Comparison of ENCODE assay signal across 25 cellular contexts in the genomic region with DNA sequence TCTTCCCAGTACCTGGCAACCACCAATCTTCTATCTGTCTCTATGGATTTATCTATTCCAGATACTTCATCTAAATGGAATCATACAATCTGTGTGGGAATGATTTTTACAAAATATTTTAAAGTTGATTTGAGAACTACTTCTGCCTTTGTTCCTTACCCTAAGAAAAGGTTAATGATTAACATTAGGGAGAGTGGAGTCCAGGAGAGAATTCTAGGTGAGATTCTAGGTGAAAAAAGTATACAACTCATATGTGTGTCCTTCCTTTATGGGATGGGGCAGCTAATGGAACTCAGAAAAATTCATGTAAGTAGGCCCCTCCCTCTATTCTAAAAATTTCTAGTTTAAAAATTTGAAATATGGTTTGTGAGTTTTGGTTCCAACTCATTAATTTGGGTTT.
"Had no signal": no experiment of that assay in that cellular context is flagged by ENCODE, and none has a peak within 500 bp of the region (broad histone marks: within the 10 kb centered on the region; RNA-seq: fewer than 3 reads in every experiment).

No MANE protein-coding gene starts in this region.

- H3K36me3 ChIP-seq: ovary had no signal

- H3K9me3 ChIP-seq: left ventricle myocardium inferior, ovary, tibial nerve, uterus had no signal

- H3K27ac ChIP-seq: left ventricle myocardium inferior, ovary, skin epidermis, tibial nerve, uterus had no signal

- H3K4me3 Mint-ChIP-seq: mesothelial cell of epicardium; naive B cell; natural killer cell; stimulated activated naive B cell treated with anti-CD40 and anti-IgM and Interleukin-4, amounts not matched to agents 10 μg/mL and 1 μg/mL and 100 μg/mL, for 72 hours; type B pancreatic cell had no signal

- H3K27me3 Mint-ChIP-seq: naive B cell; progenitor cell of endocrine pancreas; stimulated activated naive B cell treated with anti-CD40 and anti-IgM and Interleukin-4, amounts not matched to agents 10 μg/mL and 1 μg/mL and 100 μg/mL, for 72 hours; type B pancreatic cell had no signal

- ATAC-seq: left colon; natural killer cell; right cardiac atrium; sciatic nerve; stimulated activated naive B cell treated with anti-CD40 and anti-IgM and Interleukin-4, amounts not matched to agents 10 μg/mL and 1 μg/mL and 100 μg/mL, for 72 hours; stimulated activated naive CD8-positive, alpha-beta T cell treated with anti-CD3 and anti-CD28 coated beads, Interleukin-15, Interleukin-2, amounts not matched to agents 100 U/mL and 50 U/mL, for 24 hours had no signal

- DNase-seq: hippocampal formation; kidney; left colon; left ventricle myocardium inferior; mesendoderm; naive B cell; natural killer cell; ovary; retina; right cardiac atrium; stimulated activated CD4-positive, alpha-beta T cell treated with anti-CD3 and anti-CD28 coated beads, Interleukin-12 subunit alpha, Interleukin-12 subunit beta, amount 100 ng/mL, for 4 hours; stimulated activated CD4-positive, alpha-beta T cell treated with anti-CD3 and anti-CD28 coated beads, Interleukin-15, amount 100 ng/mL, for 24 hours; stimulated activated CD4-positive, alpha-beta T cell treated with anti-CD3 and anti-CD28 coated beads, Interleukin-2, amount 100 ng/mL, for 24 hours; stimulated activated CD4-positive, alpha-beta T cell treated with anti-CD3 and anti-CD28 coated beads, Interleukin-4, amount 100 ng/mL, for 1 hour; stimulated activated naive B cell treated with anti-CD40 and anti-IgM and Interleukin-4, amounts not matched to agents 10 μg/mL and 1 μg/mL and 100 μg/mL, for 72 hours; stimulated activated naive CD8-positive, alpha-beta T cell treated with anti-CD3 and anti-CD28 coated beads, Interleukin-15, Interleukin-2, amounts not matched to agents 100 U/mL and 50 U/mL, for 24 hours; substantia nigra; uterus had no signal

- H3K27ac Mint-ChIP-seq: mesothelial cell of epicardium; natural killer cell; stimulated activated naive B cell treated with anti-CD40 and anti-IgM and Interleukin-4, amounts not matched to agents 10 μg/mL and 1 μg/mL and 100 μg/mL, for 72 hours; type B pancreatic cell had no signal

- H3K27me3 ChIP-seq: ovary, tibial nerve, uterus had no signal

- H3K4me1 Mint-ChIP-seq: naive B cell; stimulated activated naive B cell treated with anti-CD40 and anti-IgM and Interleukin-4, amounts not matched to agents 10 μg/mL and 1 μg/mL and 100 μg/mL, for 72 hours had no signal

- H3K4me3 ChIP-seq: left ventricle myocardium inferior, lung, ovary, skin epidermis, tibial nerve, uterus had no signal

- H3K9me3 Mint-ChIP-seq: mesothelial cell of epicardium; naive B cell; natural killer cell; stimulated activated naive B cell treated with anti-CD40 and anti-IgM and Interleukin-4, amounts not matched to agents 10 μg/mL and 1 μg/mL and 100 μg/mL, for 72 hours; type B pancreatic cell had no signal

- H3K4me1 ChIP-seq: left ventricle myocardium inferior, uterus had no signal
